In the genomic region with DNA sequence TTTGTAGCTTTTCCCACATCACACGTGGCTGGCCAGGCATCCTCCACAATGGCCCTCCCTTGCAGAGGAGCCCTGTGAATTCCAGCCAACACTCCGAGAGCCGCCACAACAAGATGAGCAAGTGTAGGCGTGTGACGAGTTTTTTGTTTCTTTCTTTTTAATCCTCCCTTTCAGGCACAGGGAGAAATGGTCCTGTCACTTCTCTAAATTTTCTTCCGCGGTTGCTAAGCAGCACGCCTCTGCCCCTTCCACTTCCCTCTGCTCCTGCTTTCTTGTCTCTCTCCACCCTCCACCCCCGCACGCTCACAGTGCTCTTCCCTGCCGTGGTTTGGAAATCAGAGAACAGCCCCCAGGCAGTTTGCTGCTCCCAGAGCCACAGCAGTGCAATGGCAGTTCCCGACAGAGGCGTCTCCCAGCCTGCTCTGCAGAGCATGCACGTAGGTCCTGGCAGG, we compare ENCODE assay signal across 8 cellular contexts.
A peak's percentile ranks its signal among the peaks of the same experiment; 100 is the strongest.
DNase-seq lines count a peak whose midpoint lies in the region; ATAC-seq lines count a peak whose summit lies in the region.

No MANE protein-coding gene starts in this region.

- peak overlapping the region in 9 of 11 experiments; percentile 11 to 67 (median 51); a peak in 16 of 22 replicates for H3K9ac ChIP-seq in BLaER1 treated with 17β-estradiol and CSF1 and Interleukin-3, amounts not matched to agents 10 nM and 100 nM
- peak overlapping the region; percentile 28 for H3K9ac ChIP-seq in skeletal muscle satellite cell (ENCODE audit: low read depth, low read length)

- H3K4me2 ChIP-seq in BLaER1 treated with 17β-estradiol and CSF1 and Interleukin-3, amounts not matched to agents 10 nM and 100 nM = peak overlapping the region; percentile 81 to 97 (median 92)
- peak overlapping the region; percentile 86 for H3K4me2 ChIP-seq in skeletal muscle satellite cell (ENCODE audit: low read length)

- ATAC-seq in HG03175 (IDR thresholded peaks at IDR 0.05; ENCODE audit: unreplicated experiment) (no peak), HG02970 (IDR thresholded peaks at IDR 0.05; ENCODE audit: low FRiP score, unreplicated experiment) (no peak)

- DNase-seq in MV-4-11 (lab: John Stamatoyannopoulos, UW) (peak; percentile 84), T47D (ENCODE audit: low read depth in 1 of 2, low spot score in 1 of 2) (peak; percentile 62 to 71), inferior parietal cortex (ENCODE audit: extremely low spot score) (peak; percentile 64), NCI-H446 (lab: John Stamatoyannopoulos, UW) (no peak)

- in situ Hi-C loops in T47D (cut with HindIII; ENCODE audit: low pct_unique_long_range_greater_than_20kb, low sequenced_read_pairs) = no loop called here

- H3K27ac ChIP-seq in BLaER1 treated with 17β-estradiol and CSF1 and Interleukin-3, amounts not matched to agents 10 nM and 100 nM = peak overlapping the region in 8 of 11 experiments; percentile 49 to 74 (median 70); a peak in 17 of 22 replicates

- H3K4me3 ChIP-seq in BLaER1 treated with 17β-estradiol and CSF1 and Interleukin-3, amounts not matched to agents 10 nM and 100 nM = peak overlapping the region; percentile 30 to 63 (median 51); a peak in 19 of 20 replicates
- H3K4me3 ChIP-seq in skeletal muscle satellite cell (ENCODE audit: low read length) = peak overlapping the region; percentile 68

- no peaks in the 10 kb centered on the region for H3K27me3 ChIP-seq in BLaER1 treated with 17β-estradiol and CSF1 and Interleukin-3, amounts not matched to agents 10 nM and 100 nM
- H3K27me3 ChIP-seq in skeletal muscle satellite cell (ENCODE audit: control insufficient read depth, insufficient read depth, low read length) = peaks cover 13% of the 10 kb centered on the region

- H3K36me3 ChIP-seq in BLaER1 treated with 17β-estradiol and CSF1 and Interleukin-3, amounts not matched to agents 10 nM and 100 nM = no peaks in the 10 kb centered on the region
- H3K36me3 ChIP-seq in skeletal muscle satellite cell (ENCODE audit: insufficient read depth, low read length) = no peaks in the 10 kb centered on the region

- H3K4me1 ChIP-seq in BLaER1 treated with 17β-estradiol and CSF1 and Interleukin-3, amounts not matched to agents 10 nM and 100 nM = peaks cover 69 to 100% (median 73%) of the 10 kb centered on the region in 10 experiments
- peaks cover 23% of the 10 kb centered on the region for H3K4me1 ChIP-seq in skeletal muscle satellite cell (ENCODE audit: control insufficient read depth, insufficient read depth, low read length)

- no peaks in the 10 kb centered on the region for H4K20me1 ChIP-seq in BLaER1 treated with 17β-estradiol and CSF1 and Interleukin-3, amounts not matched to agents 10 nM and 100 nM

- H3K9me3 ChIP-seq in BLaER1 treated with 17β-estradiol and CSF1 and Interleukin-3, amounts not matched to agents 10 nM and 100 nM (replicated peaks in 1 of 11) = peaks cover 0 to 10% (median 0%) of the 10 kb centered on the region in 11 experiments; a peak in 4 of 22 replicates
- no peaks in the 10 kb centered on the region for H3K9me3 ChIP-seq in skeletal muscle satellite cell (replicated peaks; ENCODE audit: low read length)

Comparison
In these comparisons a context has a peak if more than half of its experiments do, and no peak if none do; other contexts are left out.
1. DNase-seq: peak in MV-4-11 (single experiment), T47D (2 of 2) and inferior parietal cortex (single experiment); none in NCI-H446 (0 of 2).